In genomic region chr10:131737543-131738395, GRCh38 we compare ENCODE assay signal across 12 cellular contexts.
"Had no signal": no experiment of that assay in that cellular context is flagged by ENCODE, and none has a peak within 500 bp of the region (broad histone marks: within the 10 kb centered on the region; RNA-seq: fewer than 3 reads in every experiment).

No MANE protein-coding gene starts in this region.

- H3K9me3 Mint-ChIP-seq: activated naive CD8-positive, alpha-beta T cell treated with anti-CD3 and anti-CD28 coated beads, Interleukin-2, amount 10 ng/mL, durations not matched to agents 7 days and 5 days had no signal

- H3K36me3 ChIP-seq: left lung, right atrium auricular region, vagina had no signal

- H3K27me3 Mint-ChIP-seq: activated CD4-positive, alpha-beta memory T cell treated with anti-CD3 and anti-CD28 coated beads, Interleukin-2, amount 10 ng/mL, durations not matched to agents 7 days and 5 days; progenitor cell of endocrine pancreas had no signal

- H3K4me3 Mint-ChIP-seq: activated CD4-positive, alpha-beta memory T cell treated with anti-CD3 and anti-CD28 coated beads, Interleukin-2, amount 10 ng/mL, durations not matched to agents 7 days and 5 days; activated naive CD8-positive, alpha-beta T cell treated with anti-CD3 and anti-CD28 coated beads, Interleukin-2, amount 10 ng/mL, durations not matched to agents 7 days and 5 days; naive thymus-derived CD8-positive, alpha-beta T cell had no signal

- ATAC-seq: left lung; naive thymus-derived CD8-positive, alpha-beta T cell had no signal

- H3K27ac Mint-ChIP-seq: activated CD4-positive, alpha-beta memory T cell treated with anti-CD3 and anti-CD28 coated beads, Interleukin-2, amount 10 ng/mL, durations not matched to agents 7 days and 5 days; activated naive CD8-positive, alpha-beta T cell treated with anti-CD3 and anti-CD28 coated beads, Interleukin-2, amount 10 ng/mL, durations not matched to agents 7 days and 5 days; naive thymus-derived CD8-positive, alpha-beta T cell; progenitor cell of endocrine pancreas had no signal

- H3K4me3 ChIP-seq: left lung, right atrium auricular region, smooth muscle cell, vagina had no signal

- H3K4me1 Mint-ChIP-seq: activated CD4-positive, alpha-beta memory T cell treated with anti-CD3 and anti-CD28 coated beads, Interleukin-2, amount 10 ng/mL, durations not matched to agents 7 days and 5 days; activated naive CD8-positive, alpha-beta T cell treated with anti-CD3 and anti-CD28 coated beads, Interleukin-2, amount 10 ng/mL, durations not matched to agents 7 days and 5 days had no signal

- H3K4me2 ChIP-seq: smooth muscle cell had no signal

- H3K4me1 ChIP-seq: left lung, right atrium auricular region, vagina had no signal

- H3K9me3 ChIP-seq: vagina had no signal

- H3K27ac ChIP-seq: left lung, right atrium auricular region, vagina had no signal

- DNase-seq: activated CD4-positive, alpha-beta memory T cell treated with anti-CD3 and anti-CD28 coated beads, Interleukin-2, amount 10 ng/mL, durations not matched to agents 7 days and 5 days; activated CD4-positive, alpha-beta T cell treated with anti-CD3 and anti-CD28 coated beads for 4 hours; activated gamma-delta T cell treated with Interleukin-2 at 50 U/mL for 16 hours; activated naive CD8-positive, alpha-beta T cell treated with anti-CD3 and anti-CD28 coated beads, Interleukin-2, amount 10 ng/mL, durations not matched to agents 7 days and 5 days; erythroblast; naive thymus-derived CD8-positive, alpha-beta T cell; T-helper 2 cell had no signal

- H3K36me3 Mint-ChIP-seq: activated naive CD8-positive, alpha-beta T cell treated with anti-CD3 and anti-CD28 coated beads, Interleukin-2, amount 10 ng/mL, durations not matched to agents 7 days and 5 days had no signal

- H3K27me3 ChIP-seq: right atrium auricular region, vagina had no signal
